Comparison of ENCODE assay signal across 18 cellular contexts in the genomic region with DNA sequence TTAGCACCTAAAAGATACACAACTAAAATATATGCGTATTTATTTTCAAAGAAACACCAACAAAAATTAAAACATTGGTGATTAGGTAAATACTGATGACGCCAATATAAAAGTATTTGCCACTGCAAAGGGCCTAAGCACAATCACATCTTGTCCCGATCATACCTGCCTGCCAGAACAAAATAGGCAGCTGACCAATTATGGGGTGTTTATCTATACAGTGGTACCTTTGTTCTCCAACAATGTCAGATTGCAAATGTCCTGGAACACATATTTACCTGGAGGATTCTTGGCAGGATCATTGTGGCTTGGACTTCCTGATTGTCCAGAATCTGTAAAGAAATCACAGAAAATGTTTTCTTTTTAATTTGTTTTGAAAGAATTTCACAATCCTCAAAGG.
A peak's percentile ranks its signal among the peaks of the same experiment; 100 is the strongest.
DNase-seq lines count a peak whose midpoint lies in the region; ATAC-seq, FAIRE-seq and TF ChIP-seq lines count a peak whose summit lies in the region.
"Had no signal": no experiment of that assay in that cellular context is flagged by ENCODE, and none has a peak within 500 bp of the region (broad histone marks: within the 10 kb centered on the region; RNA-seq: fewer than 3 reads in every experiment).

No MANE protein-coding gene starts in this region.

- H2AFZ ChIP-seq in mesenchymal stem cell (ENCODE audit: low read depth, low read length), result no peak overlapping the region

- H3K27ac Mint-ChIP-seq in WTC11, result no peak overlapping the region
- H3K27ac Mint-ChIP-seq: dendritic cell treated with granulocyte-macrophage colony-stimulating factor and Interleukin-4, amounts not matched to agents 40 ng/mL and 50 ng/mL, for 4 days; stimulated activated memory B cell treated with anti-CD40 and anti-IgM and Interleukin-4, amounts not matched to agents 10 μg/mL and 1 μg/mL and 100 μg/mL, for 72 hours had no signal

- no peak overlapping the region for H2AK5ac ChIP-seq in mesenchymal stem cell (ENCODE audit: low read length, severe bottlenecking)

- H3K4ac ChIP-seq in mesenchymal stem cell (ENCODE audit: low read depth in 1 of 2, low read length in 2 of 2), result no peak overlapping the region

- H3K4me1 ChIP-seq in gastrocnemius medialis, result peaks cover 21 to 33% of the 10 kb centered on the region in 2 donors
- no peaks in the 10 kb centered on the region for H3K4me1 ChIP-seq in mesenchymal stem cell (ENCODE audit: control insufficient read depth, insufficient read depth, low read depth, low read length)

- H3K36me3 Mint-ChIP-seq in WTC11, result no peaks in the 10 kb centered on the region
- H3K36me3 Mint-ChIP-seq: stimulated activated memory B cell treated with anti-CD40 and anti-IgM and Interleukin-4, amounts not matched to agents 10 μg/mL and 1 μg/mL and 100 μg/mL, for 72 hours had no signal

- H3K23ac ChIP-seq in mesenchymal stem cell (ENCODE audit: low read length in 2 of 2), result no peak overlapping the region

- H3K4me3 Mint-ChIP-seq in WTC11, result no peak overlapping the region
- H3K4me3 Mint-ChIP-seq: dendritic cell treated with granulocyte-macrophage colony-stimulating factor and Interleukin-4, amounts not matched to agents 40 ng/mL and 50 ng/mL, for 4 days; stimulated activated memory B cell treated with anti-CD40 and anti-IgM and Interleukin-4, amounts not matched to agents 10 μg/mL and 1 μg/mL and 100 μg/mL, for 72 hours had no signal

- H2BK120ac ChIP-seq in mesenchymal stem cell (ENCODE audit: low read depth, low read length), result no peak overlapping the region

- in situ Hi-C loops in gastrocnemius medialis (cut with MboI; ENCODE audit: low sequenced_read_pairs in 4 of 4), result loop anchor here in 1 of 4 donors (10.0 kb wide), 1 partner anchor 65 kb away; no protein-coding TSS in a partner anchor

- no peak overlapping the region for H4K8ac ChIP-seq in mesenchymal stem cell (ENCODE audit: low read length)

- FAIRE-seq in colon (lab: Jason Lieb, UNC), result peak; percentile 5
- FAIRE-seq: G401.6, GM19239 had no signal

- H3K18ac ChIP-seq in mesenchymal stem cell (ENCODE audit: low read depth in 1 of 2, low read length in 2 of 2), result no peak overlapping the region

- no peak overlapping the region for H3K4me3 ChIP-seq in gastrocnemius medialis
- H3K4me3 ChIP-seq in mesenchymal stem cell (ENCODE audit: insufficient read depth in 1 of 2, low read depth in 1 of 2, low read length in 2 of 2), result no peak overlapping the region

- POLR2A ChIA-PET in WTC11 (lab: Charles Lee), result no interaction called here

- no peaks in the 10 kb centered on the region for H3K9me3 ChIP-seq in gastrocnemius medialis
- no peaks in the 10 kb centered on the region for H3K9me3 ChIP-seq in mesenchymal stem cell (ENCODE audit: control insufficient read depth, low read length)
- H3K9me3 ChIP-seq: neutrophil, Peyer's patch had no signal

- intact Hi-C loops in gastrocnemius medialis (cut with DNase I; ENCODE audit: low total_unique reads), result no loop called here

- 100% methylated on average over 1 of the region's 3 CpGs for WGBS in mesenchymal stem cell

- no peak for ATAC-seq in gastrocnemius medialis
- no peak for ATAC-seq in WTC11
- ATAC-seq: stimulated activated memory B cell treated with anti-CD40 and anti-IgM and Interleukin-4, amounts not matched to agents 10 μg/mL and 1 μg/mL and 100 μg/mL, for 72 hours had no signal

- no peak overlapping the region for H4K91ac ChIP-seq in mesenchymal stem cell (ENCODE audit: low read length)

- peaks cover 4% of the 10 kb centered on the region; the same call in 1 of the 2 replicates for H3K9me3 Mint-ChIP-seq in WTC11
- H3K9me3 Mint-ChIP-seq: dendritic cell treated with granulocyte-macrophage colony-stimulating factor and Interleukin-4, amounts not matched to agents 40 ng/mL and 50 ng/mL, for 4 days; stimulated activated memory B cell treated with anti-CD40 and anti-IgM and Interleukin-4, amounts not matched to agents 10 μg/mL and 1 μg/mL and 100 μg/mL, for 72 hours had no signal

- H3K79me1 ChIP-seq in mesenchymal stem cell (replicated peaks; ENCODE audit: low read length, poor library complexity, severe bottlenecking), result peaks cover 1% of the 10 kb centered on the region

- no peak overlapping the region for H2BK5ac ChIP-seq in mesenchymal stem cell (ENCODE audit: low read depth, low read length, poor library complexity, severe bottlenecking)

- H3K27me3 ChIP-seq in gastrocnemius medialis (no peaks in the 10 kb centered on the region), mesenchymal stem cell (ENCODE audit: control insufficient read depth in 1 of 2, insufficient read depth in 1 of 2, low read length in 2 of 2) (no peaks in the 10 kb centered on the region)
- H3K27me3 ChIP-seq: neutrophil, Peyer's patch had no signal

- H3K9ac ChIP-seq in mesenchymal stem cell (ENCODE audit: low read length), result no peak overlapping the region

- H3K4me2 ChIP-seq in mesenchymal stem cell (ENCODE audit: low read length, poor library complexity, severe bottlenecking), result no peak overlapping the region

- H3K14ac ChIP-seq in mesenchymal stem cell (ENCODE audit: low read length in 2 of 2), result no peak overlapping the region

- H3K36me3 ChIP-seq in gastrocnemius medialis, result no peaks in the 10 kb centered on the region
- H3K36me3 ChIP-seq in mesenchymal stem cell (ENCODE audit: control insufficient read depth in 1 of 2, insufficient read depth in 2 of 2, low read depth in 1 of 2, low read length in 2 of 2), result no peaks in the 10 kb centered on the region
- H3K36me3 ChIP-seq: neutrophil, Peyer's patch had no signal

- CTCF ChIA-PET in WTC11 (lab: Charles Lee), result no interaction called here

- TF ChIP-seq POLR2A in gastrocnemius medialis (IDR thresholded peaks at IDR 0.05), result no peak

- H3K27ac ChIP-seq in gastrocnemius medialis (peak overlapping the region in 3 of 4 donors; percentile 30 to 72 (median 69)), mesenchymal stem cell (ENCODE audit: low read length, poor library complexity, severe bottlenecking) (no peak overlapping the region)
- H3K27ac ChIP-seq: neutrophil had no signal

- TF ChIP-seq CTCF in gastrocnemius medialis (IDR thresholded peaks at IDR 0.05 in 4 of 5, conservative IDR thresholded peaks at IDR 0.05 in 1 of 5), result no peak
- TF ChIP-seq CTCF in WTC11 (IDR thresholded peaks at IDR 0.05), result no peak

- H3K4me1 Mint-ChIP-seq in WTC11, result no peaks in the 10 kb centered on the region
- H3K4me1 Mint-ChIP-seq: stimulated activated memory B cell treated with anti-CD40 and anti-IgM and Interleukin-4, amounts not matched to agents 10 μg/mL and 1 μg/mL and 100 μg/mL, for 72 hours had no signal

- DNase-seq in NCI-H1092 treated with DMSO at 0.1 percent for 48 hours (lab: John Stamatoyannopoulos, UW), result peak; percentile 64
- peak; percentile 25 for DNase-seq in NCI-H345 treated with DMSO at 0.1 percent for 48 hours (lab: John Stamatoyannopoulos, UW; ENCODE audit: unreplicated experiment)
- DNase-seq in gastrocnemius medialis, result no peak
- DNase-seq in stimulated activated CD4-positive, alpha-beta T cell treated with anti-CD3 and anti-CD28 coated beads, Interleukin-4, amount 100 ng/mL, for 24 hours, result no peak
- no peak for DNase-seq in WTC11 (ENCODE audit: low spot score)
- DNase-seq in mesenchymal stem cell, result no peak
- DNase-seq: amygdala, C1 segment of cervical spinal cord, mesendoderm, NCI-H1694, Peyer's patch, T-helper 2 cell had no signal

- no peak overlapping the region for H2BK15ac ChIP-seq in mesenchymal stem cell (ENCODE audit: low read depth, poor library complexity, severe bottlenecking)

- no peaks in the 10 kb centered on the region for H3K27me3 Mint-ChIP-seq in WTC11 (ENCODE audit: low read depth)
- H3K27me3 Mint-ChIP-seq: dendritic cell treated with granulocyte-macrophage colony-stimulating factor and Interleukin-4, amounts not matched to agents 40 ng/mL and 50 ng/mL, for 4 days; stimulated activated memory B cell treated with anti-CD40 and anti-IgM and Interleukin-4, amounts not matched to agents 10 μg/mL and 1 μg/mL and 100 μg/mL, for 72 hours had no signal

- H2BK12ac ChIP-seq in mesenchymal stem cell (ENCODE audit: low read length in 2 of 2), result no peak overlapping the region

TF ChIP-seq in WTC11, 78 proteins besides CTCF, POLR2A, EP300 and RAD21:
- TF ChIP-seq FOXP1 (CRISPR knock-in tag; IDR thresholded peaks at IDR 0.05; ENCODE audit: borderline replicate concordance), result no peak
- TF ChIP-seq GABPB1 (CRISPR knock-in tag; IDR thresholded peaks at IDR 0.05), result no peak

Comparison
In these comparisons a context has a peak if more than half of its experiments do, and no peak if none do; other contexts are left out.
1. DNase-seq: peak in NCI-H1092 treated with DMSO at 0.1 percent for 48 hours (single experiment) and NCI-H345 treated with DMSO at 0.1 percent for 48 hours (single experiment); none in gastrocnemius medialis (0 of 2), stimulated activated CD4-positive, alpha-beta T cell treated with anti-CD3 and anti-CD28 coated beads, Interleukin-4, amount 100 ng/mL, for 24 hours (single experiment), WTC11 (single experiment) and mesenchymal stem cell (single experiment).